Comparison of ENCODE assay signal across 8 cellular contexts in the genomic region with DNA sequence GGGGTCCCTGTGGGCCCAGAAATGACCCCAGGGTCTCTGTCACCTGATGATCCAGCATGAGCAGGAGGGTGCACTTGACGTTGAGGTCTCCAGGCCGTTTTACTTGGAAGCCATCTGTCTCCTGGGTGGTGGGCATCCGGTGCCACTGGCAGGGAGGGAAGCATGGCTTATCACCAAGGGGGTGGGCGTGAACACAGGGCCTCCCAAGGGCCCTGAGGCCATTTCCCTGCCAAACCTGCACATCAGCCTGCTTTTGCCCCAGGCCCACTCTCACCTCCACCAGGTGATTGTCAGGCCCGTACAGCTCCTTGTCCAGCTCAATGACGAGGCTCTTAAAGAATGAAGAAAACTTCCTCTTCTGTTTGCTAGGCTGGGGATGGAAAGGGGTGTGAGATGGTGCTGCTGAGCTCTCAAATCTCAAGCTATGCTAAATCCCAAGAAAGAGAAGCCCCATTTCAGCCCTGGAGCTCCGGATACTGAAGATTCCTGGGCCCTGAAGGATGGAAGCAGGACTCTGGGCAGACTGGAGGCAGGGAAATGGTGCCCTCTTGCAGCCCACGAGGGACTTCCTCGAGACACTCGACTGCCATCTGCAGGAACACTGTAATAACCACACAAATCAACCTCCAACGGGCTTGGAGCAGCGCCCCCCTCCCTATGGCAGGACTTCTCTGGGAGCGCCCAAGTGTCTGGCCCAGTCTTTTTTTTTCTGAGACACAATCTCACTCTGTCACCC. TPM values are rescaled to one million over a fixed set of nuclear protein-coding genes. Genes with fewer than 3 reads are reported as not detected.
DNase-seq lines count a peak whose midpoint lies in the region; ATAC-seq and TF ChIP-seq lines count a peak whose summit lies in the region.

No MANE protein-coding gene starts in this region.

- DNase-seq in activated CD4-positive, alpha-beta T cell treated with anti-CD3 and anti-CD28 coated beads for 36 hours = peak; percentile 77
- DNase-seq in activated CD4-positive, alpha-beta T cell treated with anti-CD3 and anti-CD28 coated beads for 1 hour = no peak
- DNase-seq in NCI-H510A (lab: John Stamatoyannopoulos, UW) (peak; percentile 83), ecto neural progenitor cell (ENCODE audit: low spot score) (peak; percentile 85), middle frontal gyrus (ENCODE audit: extremely low spot score, low spot score) (peak; percentile 46), type B pancreatic cell (ENCODE audit: extremely low spot score, unreplicated experiment) (no peak)
- peak; percentile 90 for DNase-seq in activated CD4-positive, alpha-beta T cell treated with anti-CD3 and anti-CD28 coated beads, Interleukin-2, amount 10 ng/mL, durations not matched to agents 24 days and 14 days

- no peaks in the 10 kb centered on the region for H3K27me3 Mint-ChIP-seq in activated CD4-positive, alpha-beta T cell treated with anti-CD3 and anti-CD28 coated beads for 36 hours
- H3K27me3 Mint-ChIP-seq in activated CD4-positive, alpha-beta T cell treated with anti-CD3 and anti-CD28 coated beads, Interleukin-2, amount 10 ng/mL, durations not matched to agents 24 days and 14 days = no peaks in the 10 kb centered on the region
- no peaks in the 10 kb centered on the region for H3K27me3 Mint-ChIP-seq in type B pancreatic cell

- peak overlapping the region; percentile 75 for H3K27ac Mint-ChIP-seq in activated CD4-positive, alpha-beta T cell treated with anti-CD3 and anti-CD28 coated beads for 36 hours
- peak overlapping the region; percentile 85 for H3K27ac Mint-ChIP-seq in activated CD4-positive, alpha-beta T cell treated with anti-CD3 and anti-CD28 coated beads, Interleukin-2, amount 10 ng/mL, durations not matched to agents 24 days and 14 days
- peak overlapping the region; percentile 62 for H3K27ac Mint-ChIP-seq in type B pancreatic cell

- TF ChIP-seq CTCF in type B pancreatic cell (conservative IDR thresholded peaks at IDR 0.05) = peak; percentile 70

- H3K4me3 Mint-ChIP-seq in activated CD4-positive, alpha-beta T cell treated with anti-CD3 and anti-CD28 coated beads for 36 hours = no peak overlapping the region
- no peak overlapping the region for H3K4me3 Mint-ChIP-seq in activated CD4-positive, alpha-beta T cell treated with anti-CD3 and anti-CD28 coated beads, Interleukin-2, amount 10 ng/mL, durations not matched to agents 24 days and 14 days
- no peak overlapping the region for H3K4me3 Mint-ChIP-seq in type B pancreatic cell

- peaks cover 63% of the 10 kb centered on the region for H3K36me3 Mint-ChIP-seq in activated CD4-positive, alpha-beta T cell treated with anti-CD3 and anti-CD28 coated beads for 36 hours (ENCODE audit: low read depth)
- H3K36me3 Mint-ChIP-seq in activated CD4-positive, alpha-beta T cell treated with anti-CD3 and anti-CD28 coated beads, Interleukin-2, amount 10 ng/mL, durations not matched to agents 24 days and 14 days (ENCODE audit: low read depth) = peaks cover 55% of the 10 kb centered on the region
- H3K36me3 Mint-ChIP-seq in type B pancreatic cell = peaks cover 33% of the 10 kb centered on the region

- no peaks in the 10 kb centered on the region for H3K9me3 Mint-ChIP-seq in activated CD4-positive, alpha-beta T cell treated with anti-CD3 and anti-CD28 coated beads for 36 hours (ENCODE audit: low read depth)
- H3K9me3 Mint-ChIP-seq in activated CD4-positive, alpha-beta T cell treated with anti-CD3 and anti-CD28 coated beads, Interleukin-2, amount 10 ng/mL, durations not matched to agents 24 days and 14 days = no peaks in the 10 kb centered on the region
- H3K9me3 Mint-ChIP-seq in type B pancreatic cell = no peaks in the 10 kb centered on the region

- ATAC-seq in activated CD4-positive, alpha-beta T cell treated with anti-CD3 and anti-CD28 coated beads for 36 hours = peak; percentile 89
- ATAC-seq in HG03045 (IDR thresholded peaks at IDR 0.05; ENCODE audit: unreplicated experiment) = peak; percentile 46

- intact Hi-C loops in activated CD4-positive, alpha-beta T cell treated with anti-CD3 and anti-CD28 coated beads for 36 hours (cut with DNase I, micrococcal nuclease) = loop anchor here in 1 of 2 experiments (10.0 kb wide), 1 partner anchor 280 kb away; the partner anchor contains the start of gene DCAF7
- intact Hi-C loops in activated CD4-positive, alpha-beta T cell treated with anti-CD3 and anti-CD28 coated beads, Interleukin-2, amount 10 ng/mL, durations not matched to agents 24 days and 14 days (cut with micrococcal nuclease) = loop anchor here (2.0 kb wide), 1 partner anchor 136 kb away; no protein-coding TSS in a partner anchor

- CTCF ChIA-PET in activated CD4-positive, alpha-beta T cell treated with anti-CD3 and anti-CD28 coated beads for 36 hours (lab: Charles Lee) = interaction anchor here (0.6 to 2.1 kb wide), 14 partner anchors 10 to 875 kb away, joined by 3 to 8 read pairs (median 3); no protein-coding TSS in a partner anchor

- POLR2A ChIA-PET in activated CD4-positive, alpha-beta T cell treated with anti-CD3 and anti-CD28 coated beads for 36 hours (lab: Charles Lee) = interaction anchor here (0.5 to 0.6 kb wide), 2 partner anchors 188 to 280 kb away, joined by 3 to 4 read pairs; no protein-coding TSS in a partner anchor

- peaks cover 42% of the 10 kb centered on the region for H3K4me1 Mint-ChIP-seq in activated CD4-positive, alpha-beta T cell treated with anti-CD3 and anti-CD28 coated beads for 36 hours
- H3K4me1 Mint-ChIP-seq in activated CD4-positive, alpha-beta T cell treated with anti-CD3 and anti-CD28 coated beads, Interleukin-2, amount 10 ng/mL, durations not matched to agents 24 days and 14 days = peaks cover 34% of the 10 kb centered on the region
- H3K4me1 Mint-ChIP-seq in type B pancreatic cell (ENCODE audit: unreplicated experiment) = peaks cover 17% of the 10 kb centered on the region

RNA-seq across cellular contexts. Expression of gene FTSJ3, which starts 7.1 kb away (rescaled TPM):
- 10 to 100 TPM; 52.1 to 61.2 TPM for total RNA-seq in activated CD4-positive, alpha-beta T cell treated with anti-CD3 and anti-CD28 coated beads for 36 hours
- total RNA-seq in activated CD4-positive, alpha-beta T cell treated with anti-CD3 and anti-CD28 coated beads, Interleukin-2, amount 10 ng/mL, durations not matched to agents 24 days and 14 days = 99.6 and 100 TPM in 2 replicates
- total RNA-seq in type B pancreatic cell (ENCODE audit: low replicate concordance) = 39.4 and 45.2 TPM in 2 replicates

RNA-seq across cellular contexts. Expression of gene PSMC5, which starts 7.4 kb away (rescaled TPM):
- total RNA-seq in activated CD4-positive, alpha-beta T cell treated with anti-CD3 and anti-CD28 coated beads for 36 hours = 100 to 1,000 TPM in 1 of 2 experiments, 10 to 100 TPM in 1; 98.2 to 160 TPM
- 189 and 199 TPM in 2 replicates for total RNA-seq in activated CD4-positive, alpha-beta T cell treated with anti-CD3 and anti-CD28 coated beads, Interleukin-2, amount 10 ng/mL, durations not matched to agents 24 days and 14 days
- total RNA-seq in type B pancreatic cell (ENCODE audit: low replicate concordance) = 112 and 113 TPM in 2 replicates

RNA-seq across cellular contexts. Expression of gene SMARCD2, which starts 7.9 kb away (rescaled TPM):
- 100 to 1,000 TPM in 1 of 2 experiments, 10 to 100 TPM in 1; 100.0 to 101 TPM for total RNA-seq in activated CD4-positive, alpha-beta T cell treated with anti-CD3 and anti-CD28 coated beads for 36 hours
- total RNA-seq in activated CD4-positive, alpha-beta T cell treated with anti-CD3 and anti-CD28 coated beads, Interleukin-2, amount 10 ng/mL, durations not matched to agents 24 days and 14 days = 120 and 121 TPM in 2 replicates
- 64.8 and 67.3 TPM in 2 replicates for total RNA-seq in type B pancreatic cell (ENCODE audit: low replicate concordance)

RNA-seq across cellular contexts. Expression of gene CSH2, which starts 38.9 kb away (rescaled TPM):
- total RNA-seq in activated CD4-positive, alpha-beta T cell treated with anti-CD3 and anti-CD28 coated beads for 36 hours = not detected
- not detected in 2 replicates for total RNA-seq in activated CD4-positive, alpha-beta T cell treated with anti-CD3 and anti-CD28 coated beads, Interleukin-2, amount 10 ng/mL, durations not matched to agents 24 days and 14 days
- not detected in 2 replicates for total RNA-seq in type B pancreatic cell (ENCODE audit: low replicate concordance)

RNA-seq across cellular contexts. Expression of gene GH2, which starts 47.1 kb away (rescaled TPM):
- not detected for total RNA-seq in activated CD4-positive, alpha-beta T cell treated with anti-CD3 and anti-CD28 coated beads for 36 hours
- total RNA-seq in activated CD4-positive, alpha-beta T cell treated with anti-CD3 and anti-CD28 coated beads, Interleukin-2, amount 10 ng/mL, durations not matched to agents 24 days and 14 days = not detected in 2 replicates
- not detected in 2 replicates for total RNA-seq in type B pancreatic cell (ENCODE audit: low replicate concordance)

Comparison
In these comparisons a context has a peak if more than half of its experiments do, and no peak if none do; other contexts are left out.
1. DNase-seq: peak in activated CD4-positive, alpha-beta T cell treated with anti-CD3 and anti-CD28 coated beads for 36 hours (single experiment), NCI-H510A (single experiment), activated CD4-positive, alpha-beta T cell treated with anti-CD3 and anti-CD28 coated beads, Interleukin-2, amount 10 ng/mL, durations not matched to agents 24 days and 14 days (single experiment), ecto neural progenitor cell (single experiment) and middle frontal gyrus (single experiment); none in activated CD4-positive, alpha-beta T cell treated with anti-CD3 and anti-CD28 coated beads for 1 hour (single experiment) and type B pancreatic cell (single experiment).
2. Peak in every context shown above with its lines, with median percentiles within 50 percentile points of each other: H3K27ac Mint-ChIP-seq.